ENCODE assay signal across 14 cellular contexts in the genomic region with DNA sequence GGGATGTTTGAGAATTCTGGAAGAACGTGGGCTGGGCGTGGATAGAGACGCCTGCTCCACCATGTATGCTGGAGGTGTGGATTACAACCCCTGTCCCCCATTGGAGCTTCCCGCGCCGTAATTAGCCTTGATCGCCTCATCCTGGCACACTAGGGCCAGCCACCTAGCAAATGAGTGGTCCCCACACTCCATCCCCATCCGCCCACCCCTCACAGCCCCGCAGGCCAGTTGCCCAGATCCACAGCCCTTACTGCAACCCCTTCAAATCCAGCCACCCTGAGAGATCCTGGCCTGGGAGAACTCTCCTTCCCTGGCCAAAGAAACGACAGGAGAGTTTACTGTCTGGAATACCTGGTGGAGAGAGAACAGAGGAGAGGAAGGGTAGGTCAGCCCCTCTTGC. TPM values are rescaled to one million over a fixed set of nuclear protein-coding genes. Genes with fewer than 3 reads are reported as not detected.
A peak's percentile ranks its signal among the peaks of the same experiment; 100 is the strongest.
DNase-seq lines count a peak whose midpoint lies in the region; ATAC-seq and TF ChIP-seq lines count a peak whose summit lies in the region.
"Had no signal": no experiment of that assay in that cellular context is flagged by ENCODE, and none has a peak within 500 bp of the region (broad histone marks: within the 10 kb centered on the region; RNA-seq: fewer than 3 reads in every experiment).

No MANE protein-coding gene starts in this region.

- no peak for ATAC-seq in activated CD4-positive, CD25-positive, alpha-beta regulatory T cell treated with anti-CD3 and anti-CD28 coated beads, Interleukin-2, amount 50 U/mL, for 24 hours
- no peak for ATAC-seq in HG03342 (IDR thresholded peaks at IDR 0.05; ENCODE audit: unreplicated experiment)
- no peak for ATAC-seq in esophagus mucosa
- ATAC-seq: activated CD8-positive, alpha-beta memory T cell treated with anti-CD3 and anti-CD28 coated beads, Interleukin-2, amount 10 ng/mL, durations not matched to agents 7 days and 5 days; PC-3 had no signal

- no peak overlapping the region for H4K8ac ChIP-seq in neuronal stem cell (ENCODE audit: low read depth, low read length)

- H2BK5ac ChIP-seq in neuronal stem cell (ENCODE audit: low read length), result no peak overlapping the region

- H2AK5ac ChIP-seq in neuronal stem cell (ENCODE audit: low read depth, low read length), result no peak overlapping the region

- H3K79me1 ChIP-seq in neuronal stem cell (ENCODE audit: low read depth, low read length), result no peaks in the 10 kb centered on the region

- peak overlapping the region; percentile 2 for H3K18ac ChIP-seq in neuronal stem cell (ENCODE audit: low read length)

- TF ChIP-seq CTCF in esophagus squamous epithelium (IDR thresholded peaks at IDR 0.05), result no peak

- peaks cover 0 to 13% (median 0%) of the 10 kb centered on the region in 11 experiments; a peak in 5 of 22 replicates for H4K20me1 ChIP-seq in BLaER1 treated with 17β-estradiol and CSF1 and Interleukin-3, amounts not matched to agents 10 nM and 100 nM

- H2BK12ac ChIP-seq in neuronal stem cell (ENCODE audit: low read length), result no peak overlapping the region

- H3K27me3 ChIP-seq in BLaER1 treated with 17β-estradiol and CSF1 and Interleukin-3, amounts not matched to agents 10 nM and 100 nM, result no peaks in the 10 kb centered on the region
- H3K27me3 ChIP-seq in HUES48 (ENCODE audit: control insufficient read depth, insufficient read depth, low read length), result peaks cover 19% of the 10 kb centered on the region
- peaks cover 0 to 35% (median 6%) of the 10 kb centered on the region in 4 donors for H3K27me3 ChIP-seq in esophagus squamous epithelium
- H3K27me3 ChIP-seq in neuronal stem cell (ENCODE audit: control insufficient read depth in 3 of 3, insufficient read depth in 3 of 3, low read depth in 1 of 3, low read length in 3 of 3), result peaks cover 0 to 30% (median 0%) of the 10 kb centered on the region in 3 experiments

- peaks cover 0 to 7% (median 0%) of the 10 kb centered on the region in 11 experiments; a peak in 3 of 22 replicates for H3K9me3 ChIP-seq in BLaER1 treated with 17β-estradiol and CSF1 and Interleukin-3, amounts not matched to agents 10 nM and 100 nM (replicated peaks in 1 of 11)
- H3K9me3 ChIP-seq in HUES48 (ENCODE audit: control insufficient read depth, insufficient read depth, low read length), result no peaks in the 10 kb centered on the region
- no peaks in the 10 kb centered on the region for H3K9me3 ChIP-seq in esophagus squamous epithelium
- peaks cover 2 to 5% of the 10 kb centered on the region in 2 donors for H3K9me3 ChIP-seq in neuronal stem cell (replicated peaks in 1 of 2; ENCODE audit: control insufficient read depth in 2 of 2, insufficient read depth in 1 of 2, low read depth in 1 of 2, low read length in 2 of 2)

- H4K91ac ChIP-seq in neuronal stem cell (ENCODE audit: low read depth, low read length, poor library complexity), result no peak overlapping the region

- intact Hi-C loops in esophagus squamous epithelium (cut with DNase I), result no loop called here

- H2AFZ ChIP-seq in neuronal stem cell (ENCODE audit: low read length), result no peak overlapping the region

- H3K36me3 ChIP-seq in BLaER1 treated with 17β-estradiol and CSF1 and Interleukin-3, amounts not matched to agents 10 nM and 100 nM, result no peaks in the 10 kb centered on the region
- no peaks in the 10 kb centered on the region for H3K36me3 ChIP-seq in HUES48 (ENCODE audit: control insufficient read depth, insufficient read depth, low read length)
- peaks cover 0 to 9% (median 0%) of the 10 kb centered on the region in 3 donors for H3K36me3 ChIP-seq in esophagus squamous epithelium
- H3K36me3 ChIP-seq in neuronal stem cell (replicated peaks in 1 of 2; ENCODE audit: control insufficient read depth in 2 of 2, insufficient read depth in 2 of 2, low read length in 2 of 2), result no peaks in the 10 kb centered on the region

- WGBS in esophagus squamous epithelium, 2 donors, result 0% methylated on average over 1 of the region's 10 CpGs
- WGBS in neuronal stem cell (ENCODE audit: extremely low coverage in 2 of 2, insufficient read length in 2 of 2, insufficient replicate concordance in 1 of 2), 2 donors, result no CpG with 5 or more reads among the region's 10 CpGs

- H3K23ac ChIP-seq in neuronal stem cell (ENCODE audit: low read depth, low read length, poor library complexity), result no peak overlapping the region

- no peak for TF ChIP-seq POLR2A in esophagus squamous epithelium (IDR thresholded peaks at IDR 0.05)

- H3K4me3 ChIP-seq in BLaER1 treated with 17β-estradiol and CSF1 and Interleukin-3, amounts not matched to agents 10 nM and 100 nM, result peak overlapping the region in 7 of 10 experiments; percentile 46 to 59 (median 53); a peak in 8 of 20 replicates
- H3K4me3 ChIP-seq in HUES48 (ENCODE audit: low read depth, low read length) (peak overlapping the region; percentile 56), esophagus squamous epithelium (peak overlapping the region in 3 of 4 donors; percentile 37 to 65 (median 44)), neuronal stem cell (ENCODE audit: low read length in 2 of 2) (no peak overlapping the region)

- H3K4me1 ChIP-seq in BLaER1 treated with 17β-estradiol and CSF1 and Interleukin-3, amounts not matched to agents 10 nM and 100 nM, result peaks cover 41 to 79% (median 76%) of the 10 kb centered on the region in 10 experiments
- no peaks in the 10 kb centered on the region for H3K4me1 ChIP-seq in HUES48 (ENCODE audit: control insufficient read depth, insufficient read depth, low read length)
- peaks cover 7 to 33% (median 14%) of the 10 kb centered on the region in 3 donors for H3K4me1 ChIP-seq in esophagus squamous epithelium
- peaks cover 8 to 11% of the 10 kb centered on the region in 2 donors for H3K4me1 ChIP-seq in neuronal stem cell (ENCODE audit: control insufficient read depth in 2 of 2, insufficient read depth in 1 of 2, low read depth in 1 of 2, low read length in 2 of 2)

- peak overlapping the region in 3 of 11 experiments; percentile 32 to 48 (median 40); a peak in 6 of 22 replicates for H3K9ac ChIP-seq in BLaER1 treated with 17β-estradiol and CSF1 and Interleukin-3, amounts not matched to agents 10 nM and 100 nM
- H3K9ac ChIP-seq in HUES48 (ENCODE audit: low read depth, low read length) (no peak overlapping the region), neuronal stem cell (ENCODE audit: low read depth, low read length, poor library complexity) (no peak overlapping the region)

- no peak overlapping the region for H2BK120ac ChIP-seq in neuronal stem cell (ENCODE audit: low read depth, low read length)

- DNase-seq in esophagus squamous epithelium (lab: John Stamatoyannopoulos, UW) (no peak), neuronal stem cell (ENCODE audit: low spot score) (no peak), SHP77 (lab: John Stamatoyannopoulos, UW) (no peak)
- DNase-seq: activated CD8-positive, alpha-beta memory T cell treated with anti-CD3 and anti-CD28 coated beads, Interleukin-2, amount 10 ng/mL, durations not matched to agents 7 days and 5 days; CD4-positive, alpha-beta T cell; MM.1S; PC-3 had no signal

- no peak overlapping the region for H3K4ac ChIP-seq in neuronal stem cell (ENCODE audit: low read length)

- H2BK15ac ChIP-seq in neuronal stem cell (ENCODE audit: low read length), result no peak overlapping the region

- H3K27ac ChIP-seq in BLaER1 treated with 17β-estradiol and CSF1 and Interleukin-3, amounts not matched to agents 10 nM and 100 nM, result no peak overlapping the region
- H3K27ac ChIP-seq in HUES48 (ENCODE audit: low read depth, low read length) (no peak overlapping the region), esophagus squamous epithelium (peak overlapping the region in 3 of 4 donors; percentile 71 to 81 (median 72)), neuronal stem cell (replicated peaks; ENCODE audit: low read length) (no peak overlapping the region)
- H3K27ac ChIP-seq: HL-60 had no signal

- H3K14ac ChIP-seq in neuronal stem cell (ENCODE audit: low read length), result no peak overlapping the region

- H3K4me2 ChIP-seq in BLaER1 treated with 17β-estradiol and CSF1 and Interleukin-3, amounts not matched to agents 10 nM and 100 nM, result peak overlapping the region; percentile 91 to 96 (median 94)
- peak overlapping the region; percentile 58 for H3K4me2 ChIP-seq in neuronal stem cell (ENCODE audit: insufficient read depth, low read length, poor library complexity, severe bottlenecking)

RNA-seq across cellular contexts. Expression of a gene that starts 0.4 kb away (rescaled TPM):
- total RNA-seq in esophagus squamous epithelium (1 to 10 TPM; 2.0 to 5.0 (median 3.5) TPM), esophagus mucosa (2.0 TPM)
- 0.01 TPM for polyA plus RNA-seq in neuronal stem cell (2013, experiment 1 of 2)
- not detected for polyA plus RNA-seq in neuronal stem cell (2013, experiment 2 of 2)
- total RNA-seq: activated CD8-positive, alpha-beta memory T cell treated with anti-CD3 and anti-CD28 coated beads, Interleukin-2, amount 10 ng/mL, durations not matched to agents 7 days and 5 days; astrocyte; CD4-positive, alpha-beta T cell; PC-3 had no signal

RNA-seq across cellular contexts. Expression of a gene that starts 11.4 kb away (rescaled TPM):
- total RNA-seq in esophagus squamous epithelium (100 to 1,000 TPM in 2 of 4 donors, 10 to 100 TPM in 2; 82.6 to 123 (median 94.4) TPM), esophagus mucosa (61.7 TPM)
- polyA plus RNA-seq in neuronal stem cell (2013, experiment 1 of 2), result not detected
- polyA plus RNA-seq in neuronal stem cell (2013, experiment 2 of 2), result not detected
- total RNA-seq: activated CD8-positive, alpha-beta memory T cell treated with anti-CD3 and anti-CD28 coated beads, Interleukin-2, amount 10 ng/mL, durations not matched to agents 7 days and 5 days; CD4-positive, alpha-beta T cell had no signal

RNA-seq across cellular contexts. Expression of a gene that starts 32.9 kb away (rescaled TPM):
- total RNA-seq in esophagus squamous epithelium, result 1 to 10 TPM; 1.3 to 6.7 (median 2.2) TPM
- not detected for polyA plus RNA-seq in neuronal stem cell (2013, experiment 1 of 2)
- not detected for polyA plus RNA-seq in neuronal stem cell (2013, experiment 2 of 2)
- 1.4 TPM for total RNA-seq in esophagus mucosa
- total RNA-seq: activated CD8-positive, alpha-beta memory T cell treated with anti-CD3 and anti-CD28 coated beads, Interleukin-2, amount 10 ng/mL, durations not matched to agents 7 days and 5 days; astrocyte; CD4-positive, alpha-beta T cell; PC-3 had no signal

RNA-seq across cellular contexts. Expression of a gene that starts 37.6 kb away (rescaled TPM):
- 100 to 1,000 TPM in 2 of 4 donors, 10 to 100 TPM in 2; 91.7 to 123 (median 104) TPM for total RNA-seq in esophagus squamous epithelium
- polyA plus RNA-seq in neuronal stem cell (2013, experiment 1 of 2), result 0.03 TPM
- polyA plus RNA-seq in neuronal stem cell (2013, experiment 2 of 2), result 0.07 TPM
- 78.8 TPM for total RNA-seq in esophagus mucosa
- total RNA-seq: activated CD8-positive, alpha-beta memory T cell treated with anti-CD3 and anti-CD28 coated beads, Interleukin-2, amount 10 ng/mL, durations not matched to agents 7 days and 5 days; astrocyte; CD4-positive, alpha-beta T cell had no signal

Comparison
In these comparisons a context has a peak if more than half of its experiments do, and no peak if none do; other contexts are left out.
1. H3K27ac ChIP-seq: peak in esophagus squamous epithelium (3 of 4); none in BLaER1 treated with 17β-estradiol and CSF1 and Interleukin-3, amounts not matched to agents 10 nM and 100 nM (0 of 11), HUES48 (single experiment) and neuronal stem cell (single experiment).
2. H3K4me3 ChIP-seq: peak in BLaER1 treated with 17β-estradiol and CSF1 and Interleukin-3, amounts not matched to agents 10 nM and 100 nM (7 of 10), HUES48 (single experiment) and esophagus squamous epithelium (3 of 4); none in neuronal stem cell (0 of 2).